Comparison of ENCODE assay signal across 20 cellular contexts in genomic region chr1:14300991-14301703, GRCh38.
DNase-seq lines count a peak whose midpoint lies in the region; ATAC-seq and TF ChIP-seq lines count a peak whose summit lies in the region.
"Had no signal": no experiment of that assay in that cellular context is flagged by ENCODE, and none has a peak within 500 bp of the region (broad histone marks: within the 10 kb centered on the region; RNA-seq: fewer than 3 reads in every experiment).

No MANE protein-coding gene starts in this region.

- no peaks in the 10 kb centered on the region for H3K27me3 Mint-ChIP-seq in T-helper 2 cell treated with Interferon-gamma antibody and Interleukin-4, amounts not matched to agents 5 μg/mL and 100 μg/mL, for 36 hours (ENCODE audit: low read depth)

- TF ChIP-seq EP300 in sigmoid colon (IDR thresholded peaks at IDR 0.05): no peak

- no peaks in the 10 kb centered on the region for H3K9me3 Mint-ChIP-seq in T-helper 2 cell treated with Interferon-gamma antibody and Interleukin-4, amounts not matched to agents 5 μg/mL and 100 μg/mL, for 36 hours
- H3K9me3 Mint-ChIP-seq: stimulated activated memory B cell treated with anti-CD40 and anti-IgM and Interleukin-4, amounts not matched to agents 10 μg/mL and 1 μg/mL and 100 μg/mL, for 72 hours had no signal

- no peak overlapping the region for H3K27ac ChIP-seq in right atrium auricular region
- H3K27ac ChIP-seq in sigmoid colon: no peak overlapping the region
- H3K27ac ChIP-seq: gastrocnemius medialis had no signal

- H3K9me3 ChIP-seq in right atrium auricular region: no peaks in the 10 kb centered on the region
- H3K9me3 ChIP-seq in sigmoid colon: no peaks in the 10 kb centered on the region
- H3K9me3 ChIP-seq: gastrocnemius medialis had no signal

- H3K36me3 Mint-ChIP-seq in T-helper 2 cell treated with Interferon-gamma antibody and Interleukin-4, amounts not matched to agents 5 μg/mL and 100 μg/mL, for 36 hours (ENCODE audit: low read depth): no peaks in the 10 kb centered on the region
- H3K36me3 Mint-ChIP-seq: stimulated activated memory B cell treated with anti-CD40 and anti-IgM and Interleukin-4, amounts not matched to agents 10 μg/mL and 1 μg/mL and 100 μg/mL, for 72 hours had no signal

- DNase-seq in LHCN-M2 (ENCODE audit: low read depth) (peak; percentile 26), epidermal melanocyte (ENCODE audit: insufficient read length, low spot score) (peak; percentile 30), right atrium auricular region (ENCODE audit: low spot score) (peak; percentile 74), sigmoid colon (peak; percentile 73), islet precursor cell (no peak)
- no peak for DNase-seq in T-helper 2 cell treated with Interferon-gamma antibody and Interleukin-4, amounts not matched to agents 5 μg/mL and 100 μg/mL, for 36 hours (ENCODE audit: low spot score)
- DNase-seq: activated naive CD4-positive, alpha-beta T cell treated with anti-CD3 and anti-CD28 coated beads, Interleukin-2, amount 50 U/mL, for 16 hours; Calu3; GF-D8; HFFc6; IMR-90; NCI-H1092; NCI-H2171; occipital lobe; T-helper 2 cell had no signal

- no peaks in the 10 kb centered on the region for H3K36me3 ChIP-seq in right atrium auricular region
- H3K36me3 ChIP-seq in sigmoid colon: no peaks in the 10 kb centered on the region
- H3K36me3 ChIP-seq: gastrocnemius medialis had no signal

- H3K4me3 ChIP-seq in right atrium auricular region: no peak overlapping the region
- no peak overlapping the region for H3K4me3 ChIP-seq in sigmoid colon
- H3K4me3 ChIP-seq: gastrocnemius medialis, smooth muscle cell had no signal

- H3K4me3 Mint-ChIP-seq in T-helper 2 cell treated with Interferon-gamma antibody and Interleukin-4, amounts not matched to agents 5 μg/mL and 100 μg/mL, for 36 hours: no peak overlapping the region
- H3K4me3 Mint-ChIP-seq: HFFc6; stimulated activated memory B cell treated with anti-CD40 and anti-IgM and Interleukin-4, amounts not matched to agents 10 μg/mL and 1 μg/mL and 100 μg/mL, for 72 hours had no signal

- no peak overlapping the region for H3K27ac Mint-ChIP-seq in T-helper 2 cell treated with Interferon-gamma antibody and Interleukin-4, amounts not matched to agents 5 μg/mL and 100 μg/mL, for 36 hours
- H3K27ac Mint-ChIP-seq: HFFc6; stimulated activated memory B cell treated with anti-CD40 and anti-IgM and Interleukin-4, amounts not matched to agents 10 μg/mL and 1 μg/mL and 100 μg/mL, for 72 hours had no signal

- H3K4me1 Mint-ChIP-seq in T-helper 2 cell treated with Interferon-gamma antibody and Interleukin-4, amounts not matched to agents 5 μg/mL and 100 μg/mL, for 36 hours (ENCODE audit: low read depth): no peaks in the 10 kb centered on the region
- H3K4me1 Mint-ChIP-seq: stimulated activated memory B cell treated with anti-CD40 and anti-IgM and Interleukin-4, amounts not matched to agents 10 μg/mL and 1 μg/mL and 100 μg/mL, for 72 hours had no signal

- H3K4me1 ChIP-seq in right atrium auricular region (no peaks in the 10 kb centered on the region), sigmoid colon (peaks cover 0 to 25% (median 20%) of the 10 kb centered on the region in 4 donors)
- H3K4me1 ChIP-seq: gastrocnemius medialis had no signal

- TF ChIP-seq CTCF in right atrium auricular region (IDR thresholded peaks at IDR 0.05) (no peak), sigmoid colon (IDR thresholded peaks at IDR 0.05) (no peak)

- 82 to 90% methylated on average over 9 of the region's 9 CpGs for WGBS in sigmoid colon, 2 donors

- no peak for ATAC-seq in activated CD4-positive, CD25-positive, alpha-beta regulatory T cell treated with anti-CD3 and anti-CD28 coated beads, Interleukin-2, amount 50 U/mL, for 24 hours
- no peak for ATAC-seq in HG03108 (IDR thresholded peaks at IDR 0.05; ENCODE audit: unreplicated experiment)
- ATAC-seq: gastrocnemius medialis; stimulated activated memory B cell treated with anti-CD40 and anti-IgM and Interleukin-4, amounts not matched to agents 10 μg/mL and 1 μg/mL and 100 μg/mL, for 72 hours had no signal

- H3K27me3 ChIP-seq in right atrium auricular region: no peaks in the 10 kb centered on the region
- no peaks in the 10 kb centered on the region for H3K27me3 ChIP-seq in sigmoid colon
- H3K27me3 ChIP-seq: gastrocnemius medialis had no signal

- intact Hi-C loops in sigmoid colon (cut with DNase I): no loop called here

- TF ChIP-seq POLR2A in sigmoid colon (IDR thresholded peaks at IDR 0.05): no peak

Comparison
In these comparisons a context has a peak if more than half of its experiments do, and no peak if none do; other contexts are left out.
1. DNase-seq: peak in LHCN-M2 (single experiment), epidermal melanocyte (single experiment), right atrium auricular region (single experiment) and sigmoid colon (single experiment); none in islet precursor cell (single experiment) and T-helper 2 cell treated with Interferon-gamma antibody and Interleukin-4, amounts not matched to agents 5 μg/mL and 100 μg/mL, for 36 hours (single experiment).